In genomic region chr16:4765511-4766474, GRCh38 we compare ENCODE assay signal across 1 cellular context.
TF ChIP-seq lines count a peak whose summit lies in the region.

No MANE protein-coding gene starts in this region.

TF ChIP-seq in GM12878, 131 proteins besides CTCF, POLR2A, EP300 and RAD21:
- TF ChIP-seq CREB1 (IDR thresholded peaks at IDR 0.05; ENCODE audit: low read depth) = no peak
- no peak for TF ChIP-seq HSF1 (IDR thresholded peaks at IDR 0.05; ENCODE audit: low read depth, low read length)
- no peak for TF ChIP-seq CEBPB (IDR thresholded peaks at IDR 0.05; ENCODE audit: borderline replicate concordance in 1 of 2, low read depth in 2 of 2, low read length in 2 of 2)
- no peak for TF ChIP-seq ATF7 (IDR thresholded peaks at IDR 0.05; ENCODE audit: low read depth)
- peak; percentile 16 to 69; a peak in 2 of 4 replicates for TF ChIP-seq BHLHE40 (IDR thresholded peaks at IDR 0.05; ENCODE audit: borderline replicate concordance in 1 of 2, low read depth in 2 of 2, low read length in 1 of 2)
- TF ChIP-seq RAD51 (IDR thresholded peaks at IDR 0.05) = peak; percentile 58; the same call in 1 of the 2 replicates
- TF ChIP-seq CHD1 (IDR thresholded peaks at IDR 0.05; ENCODE audit: low read depth, low read length) = no peak
- TF ChIP-seq NR2C2 (IDR thresholded peaks at IDR 0.05; ENCODE audit: borderline replicate concordance, control insufficient read depth, insufficient read length, low read depth) = no peak
- no peak for TF ChIP-seq RCOR1 (conservative IDR thresholded peaks at IDR 0.05; ENCODE audit: low read depth, low read length)
- TF ChIP-seq HDAC6 (IDR thresholded peaks at IDR 0.05; ENCODE audit: unreplicated experiment) = no peak
